22 cellular contexts compared by ENCODE assay signal in the genomic region with DNA sequence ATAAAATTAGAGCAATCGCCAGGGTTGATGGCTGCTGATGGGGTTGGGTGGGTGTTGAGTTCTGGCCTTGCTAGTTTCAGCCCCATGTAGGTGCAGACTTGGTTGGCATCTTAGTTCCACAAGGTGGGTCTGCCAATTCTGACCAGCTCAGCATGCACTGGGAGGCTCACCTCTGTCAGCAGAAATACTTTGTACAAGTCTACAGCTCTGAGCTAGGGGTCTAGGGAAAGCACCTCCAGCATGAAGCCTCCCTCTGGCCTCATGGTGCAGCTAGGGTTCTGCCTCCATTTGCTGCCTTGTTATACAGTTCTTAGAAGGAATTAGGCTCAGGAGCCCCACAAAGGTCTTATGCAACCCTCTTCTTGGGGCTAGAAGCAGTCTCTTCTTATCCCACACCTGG.
DNase-seq lines count a peak whose midpoint lies in the region; ATAC-seq and TF ChIP-seq lines count a peak whose summit lies in the region.
"Had no signal": no experiment of that assay in that cellular context is flagged by ENCODE, and none has a peak within 500 bp of the region (broad histone marks: within the 10 kb centered on the region; RNA-seq: fewer than 3 reads in every experiment).

No MANE protein-coding gene starts in this region.

- H3K4me1 ChIP-seq in right atrium auricular region: no peaks in the 10 kb centered on the region
- H3K4me1 ChIP-seq in heart right ventricle: no peaks in the 10 kb centered on the region
- H3K4me1 ChIP-seq in testis: no peaks in the 10 kb centered on the region
- H3K4me1 ChIP-seq in BE2C: no peaks in the 10 kb centered on the region

- H3K4me1 Mint-ChIP-seq in osteocyte (ENCODE audit: unreplicated experiment): no peaks in the 10 kb centered on the region
- H3K4me1 Mint-ChIP-seq: B cell; CD8-positive, alpha-beta memory T cell had no signal

- DNase-seq in activated CD8-positive, alpha-beta memory T cell treated with anti-CD3 and anti-CD28 coated beads for 24 hours: peak; percentile 24
- DNase-seq in activated CD8-positive, alpha-beta memory T cell treated with anti-CD3 and anti-CD28 coated beads, Interleukin-2, amount 50 U/mL, for 4 hours: no peak
- DNase-seq in right atrium auricular region (ENCODE audit: low spot score) (peak; percentile 16), heart right ventricle (no peak), osteocyte (ENCODE audit: extremely low spot score, unreplicated experiment) (peak; percentile 67), testis (peak; percentile 4), HUDEP-2 (lab: John Stamatoyannopoulos, UW; ENCODE audit: unreplicated experiment in 76 of 76) (no peak), BE2C (no peak)
- DNase-seq: CD4-positive, alpha-beta T cell; CD8-positive, alpha-beta memory T cell; DMS 273 treated with DMSO at 0.1 percent for 48 hours; DMS79; EL; GDM1; GM23248; H7; HCEC 1CT had no signal

- H3K9me3 ChIP-seq in right atrium auricular region: peaks cover 0 to 16% of the 10 kb centered on the region in 2 donors
- H3K9me3 ChIP-seq in heart right ventricle: peaks cover 0 to 12% (median 0%) of the 10 kb centered on the region in 11 donors
- H3K9me3 ChIP-seq in testis: no peaks in the 10 kb centered on the region
- H3K9me3 ChIP-seq in BE2C: no peaks in the 10 kb centered on the region

- no peak for ATAC-seq in heart right ventricle
- ATAC-seq: GM12878 had no signal

- no peak overlapping the region for H3K4me3 Mint-ChIP-seq in osteocyte (ENCODE audit: unreplicated experiment)
- H3K4me3 Mint-ChIP-seq: B cell; CD14-positive monocyte; CD4-positive, alpha-beta T cell; CD8-positive, alpha-beta memory T cell had no signal

- TF ChIP-seq CTCF in right atrium auricular region (IDR thresholded peaks at IDR 0.05): no peak
- TF ChIP-seq CTCF in heart right ventricle (IDR thresholded peaks at IDR 0.05): no peak
- no peak for TF ChIP-seq CTCF in osteocyte (IDR thresholded peaks at IDR 0.05)
- no peak for TF ChIP-seq CTCF in testis (IDR thresholded peaks at IDR 0.05)
- no peak for TF ChIP-seq CTCF in BE2C (IDR thresholded peaks at IDR 0.05; ENCODE audit: low read depth, low read length)

- H3K4me3 ChIP-seq in right atrium auricular region (no peak overlapping the region), heart right ventricle (no peak overlapping the region), testis (no peak overlapping the region), BE2C (ENCODE audit: low read depth, low read length) (no peak overlapping the region)
- H3K4me3 ChIP-seq: BLaER1 treated with 17β-estradiol and CSF1 and Interleukin-3, amounts not matched to agents 10 nM and 100 nM; GM12878; GM23248 had no signal

- TF ChIP-seq POLR2A in testis (IDR thresholded peaks at IDR 0.05): no peak

- H3K27me3 Mint-ChIP-seq in osteocyte (ENCODE audit: unreplicated experiment): no peaks in the 10 kb centered on the region

- WGBS in heart right ventricle, 2 donors: 88 to 90% methylated on average over 1 of the region's 1 CpG
- 100% methylated on average over 1 of the region's 1 CpG for WGBS in testis, 2 donors

- H3K36me3 Mint-ChIP-seq in osteocyte (ENCODE audit: unreplicated experiment): no peaks in the 10 kb centered on the region
- H3K36me3 Mint-ChIP-seq: CD14-positive monocyte had no signal

- H3K27me3 ChIP-seq in right atrium auricular region (no peaks in the 10 kb centered on the region), heart right ventricle (peaks cover 0 to 36% (median 17%) of the 10 kb centered on the region in 7 donors), testis (no peaks in the 10 kb centered on the region), BE2C (peaks cover 13% of the 10 kb centered on the region; the same call in 1 of the 2 replicates)

- no peak overlapping the region for H3K27ac Mint-ChIP-seq in osteocyte (ENCODE audit: unreplicated experiment)
- H3K27ac Mint-ChIP-seq: B cell; CD14-positive monocyte; CD4-positive, alpha-beta T cell had no signal

- H3K36me3 ChIP-seq in right atrium auricular region (no peaks in the 10 kb centered on the region), heart right ventricle (no peaks in the 10 kb centered on the region), testis (ENCODE audit: low read depth, missing control alignments) (no peaks in the 10 kb centered on the region), BE2C (no peaks in the 10 kb centered on the region)
- H3K36me3 ChIP-seq: BLaER1 treated with 17β-estradiol and CSF1 and Interleukin-3, amounts not matched to agents 10 nM and 100 nM had no signal

- intact Hi-C loops in heart right ventricle (cut with DNase I) (no loop called here), testis (cut with DNase I; ENCODE audit: low total_unique reads) (no loop called here)

- H3K27ac ChIP-seq in right atrium auricular region: no peak overlapping the region
- H3K27ac ChIP-seq in heart right ventricle: no peak overlapping the region
- H3K27ac ChIP-seq in testis: no peak overlapping the region
- H3K27ac ChIP-seq: 22Rv1; BLaER1 treated with 17β-estradiol and CSF1 and Interleukin-3, amounts not matched to agents 10 nM and 100 nM; GM23248 had no signal

- H3K9me3 Mint-ChIP-seq in osteocyte (ENCODE audit: unreplicated experiment): peaks cover 6% of the 10 kb centered on the region
- H3K9me3 Mint-ChIP-seq: CD4-positive, alpha-beta T cell had no signal

Comparison
In these comparisons a context has a peak if more than half of its experiments do, and no peak if none do; other contexts are left out.
1. DNase-seq: peak in activated CD8-positive, alpha-beta memory T cell treated with anti-CD3 and anti-CD28 coated beads for 24 hours (single experiment), right atrium auricular region (single experiment), osteocyte (single experiment) and testis (single experiment); none in activated CD8-positive, alpha-beta memory T cell treated with anti-CD3 and anti-CD28 coated beads, Interleukin-2, amount 50 U/mL, for 4 hours (single experiment), heart right ventricle (0 of 2), HUDEP-2 (0 of 76) and BE2C (single experiment).